Comparison of ENCODE assay signal across 8 cellular contexts in the genomic region with DNA sequence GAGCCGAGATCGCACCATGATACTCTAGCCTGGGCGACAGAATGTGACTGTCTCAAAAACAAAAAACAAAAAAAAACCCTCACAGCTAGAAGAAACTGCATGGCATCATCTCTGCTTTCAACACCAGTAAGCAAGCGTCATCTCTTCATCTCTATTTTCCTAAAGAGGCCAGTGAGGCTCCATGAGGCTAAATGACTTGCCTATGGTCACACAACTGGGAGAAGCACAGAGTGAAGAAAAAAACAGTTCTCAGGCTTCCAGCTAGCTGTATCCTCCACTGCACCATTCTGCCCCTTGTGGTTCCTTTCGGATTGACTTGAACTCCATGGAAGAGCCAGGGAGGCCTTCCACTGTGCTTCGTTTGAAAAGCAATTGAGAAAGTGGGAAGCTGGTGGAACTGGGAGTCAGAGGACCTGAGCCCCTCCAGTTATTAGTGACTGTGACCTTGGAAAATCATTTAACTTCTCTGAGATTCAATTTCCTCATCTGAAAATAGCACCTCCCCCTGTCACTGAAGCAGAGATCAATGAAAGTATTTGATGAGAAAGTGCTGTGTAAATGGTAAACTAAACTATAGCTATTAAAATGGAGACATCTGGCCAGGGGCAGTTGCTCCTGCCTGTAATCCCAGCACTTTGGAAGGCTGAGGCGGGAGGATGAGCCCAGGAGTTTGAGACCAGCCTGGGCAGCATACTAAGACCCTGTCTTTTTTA. TPM values are rescaled to one million over a fixed set of nuclear protein-coding genes. Genes with fewer than 3 reads are reported as not detected.
DNase-seq lines count a peak whose midpoint lies in the region; ATAC-seq and TF ChIP-seq lines count a peak whose summit lies in the region.

No MANE protein-coding gene starts in this region.

- ATAC-seq in omental fat pad (ENCODE audit: low FRiP score) (peak; percentile 52), HG03175 (IDR thresholded peaks at IDR 0.05; ENCODE audit: unreplicated experiment) (no peak)

- no peaks in the 10 kb centered on the region for H3K27me3 Mint-ChIP-seq in activated CD4-positive, alpha-beta T cell treated with anti-CD3 and anti-CD28 coated beads, Interleukin-2, amount 10 ng/mL, durations not matched to agents 24 days and 14 days

- H3K4me1 Mint-ChIP-seq in activated CD4-positive, alpha-beta T cell treated with anti-CD3 and anti-CD28 coated beads, Interleukin-2, amount 10 ng/mL, durations not matched to agents 24 days and 14 days, result peaks cover 47% of the 10 kb centered on the region

- no peaks in the 10 kb centered on the region for H3K36me3 Mint-ChIP-seq in activated CD4-positive, alpha-beta T cell treated with anti-CD3 and anti-CD28 coated beads, Interleukin-2, amount 10 ng/mL, durations not matched to agents 24 days and 14 days (ENCODE audit: low read depth)

- intact Hi-C loops in activated CD4-positive, alpha-beta T cell treated with anti-CD3 and anti-CD28 coated beads, Interleukin-2, amount 10 ng/mL, durations not matched to agents 24 days and 14 days (cut with micrococcal nuclease), result no loop called here

- H3K27ac Mint-ChIP-seq in activated CD4-positive, alpha-beta T cell treated with anti-CD3 and anti-CD28 coated beads, Interleukin-2, amount 10 ng/mL, durations not matched to agents 24 days and 14 days, result no peak overlapping the region

- no peak for TF ChIP-seq CTCF in omental fat pad (IDR thresholded peaks at IDR 0.05)

- no peak overlapping the region for H3K4me3 Mint-ChIP-seq in activated CD4-positive, alpha-beta T cell treated with anti-CD3 and anti-CD28 coated beads, Interleukin-2, amount 10 ng/mL, durations not matched to agents 24 days and 14 days

- DNase-seq in activated CD4-positive, alpha-beta T cell treated with anti-CD3 and anti-CD28 coated beads, Interleukin-2, amount 10 ng/mL, durations not matched to agents 24 days and 14 days, result peak; percentile 70
- no peak for DNase-seq in activated CD4-positive, alpha-beta T cell treated with anti-CD3 and anti-CD28 coated beads, Interleukin-2, amount 50 U/mL, for 1 hour
- DNase-seq in NCI-H1092 (lab: John Stamatoyannopoulos, UW) (peak; percentile 60), UCSD-AML1 (lab: John Stamatoyannopoulos, UW; ENCODE audit: unreplicated experiment) (peak; percentile 42), foreskin melanocyte (peak; percentile 52), omental fat pad (ENCODE audit: low spot score) (no peak), 8988T (no peak)

- no peaks in the 10 kb centered on the region for H3K9me3 Mint-ChIP-seq in activated CD4-positive, alpha-beta T cell treated with anti-CD3 and anti-CD28 coated beads, Interleukin-2, amount 10 ng/mL, durations not matched to agents 24 days and 14 days

RNA-seq across cellular contexts. Expression of a gene that starts 32.1 kb away (rescaled TPM):
- total RNA-seq in activated CD4-positive, alpha-beta T cell treated with anti-CD3 and anti-CD28 coated beads, Interleukin-2, amount 10 ng/mL, durations not matched to agents 24 days and 14 days, result 44.2 and 48.3 TPM in 2 replicates
- 10 to 100 TPM; 38.8 to 64.8 (median 52.3) TPM for total RNA-seq in omental fat pad

RNA-seq across cellular contexts. Expression of a gene that starts 45.1 kb away (rescaled TPM):
- 163 TPM in 2 replicates for total RNA-seq in activated CD4-positive, alpha-beta T cell treated with anti-CD3 and anti-CD28 coated beads, Interleukin-2, amount 10 ng/mL, durations not matched to agents 24 days and 14 days
- total RNA-seq in omental fat pad, result 100 to 1,000 TPM; 142 to 191 (median 158) TPM

Comparison
In these comparisons a context has a peak if more than half of its experiments do, and no peak if none do; other contexts are left out.
1. DNase-seq: peak in activated CD4-positive, alpha-beta T cell treated with anti-CD3 and anti-CD28 coated beads, Interleukin-2, amount 10 ng/mL, durations not matched to agents 24 days and 14 days (single experiment), NCI-H1092 (single experiment), UCSD-AML1 (single experiment) and foreskin melanocyte (single experiment); none in activated CD4-positive, alpha-beta T cell treated with anti-CD3 and anti-CD28 coated beads, Interleukin-2, amount 50 U/mL, for 1 hour (single experiment), omental fat pad (single experiment) and 8988T (single experiment).